Comparison of ENCODE assay signal across 17 cellular contexts in genomic region chr12:130752692-130753230, GRCh38. TPM values are rescaled to one million over a fixed set of nuclear protein-coding genes. Genes with fewer than 3 reads are reported as not detected.
DNase-seq lines count a peak whose midpoint lies in the region; ATAC-seq and TF ChIP-seq lines count a peak whose summit lies in the region.
"Had no signal": no experiment of that assay in that cellular context is flagged by ENCODE, and none has a peak within 500 bp of the region (broad histone marks: within the 10 kb centered on the region; RNA-seq: fewer than 3 reads in every experiment).

No MANE protein-coding gene starts in this region.

- peaks cover 7% of the 10 kb centered on the region for H3K9me3 ChIP-seq in endodermal cell (ENCODE audit: control insufficient read depth, low read length)
- peaks cover 6% of the 10 kb centered on the region for H3K9me3 ChIP-seq in left ventricle myocardium inferior (replicated peaks)

- H3K27ac ChIP-seq in 22Rv1 (no peak overlapping the region), endodermal cell (ENCODE audit: low read depth, low read length) (no peak overlapping the region), left ventricle myocardium inferior (replicated peaks) (no peak overlapping the region)
- H3K27ac ChIP-seq: hepatocyte, RWPE1 had no signal

- intact Hi-C loops in left ventricle myocardium inferior (cut with micrococcal nuclease) = no loop called here

- no peaks in the 10 kb centered on the region for H3K9me3 Mint-ChIP-seq in endodermal cell

- DNase-seq in DMS53 (lab: John Stamatoyannopoulos, UW) = peak; percentile 80
- DNase-seq in NCI-H524 (lab: John Stamatoyannopoulos, UW) = peak; percentile 34 to 73
- peak; percentile 84 for DNase-seq in endodermal cell
- no peak for DNase-seq in left ventricle myocardium inferior
- no peak for DNase-seq in MV-4-11 (lab: John Stamatoyannopoulos, UW)
- DNase-seq in RKO (ENCODE audit: low spot score) = no peak
- DNase-seq: activated B cell treated with CpG ODN at 0.5 μM for 24 hours; caudate nucleus; left colon; NCI-H510A treated with DMSO at 0.1 percent for 48 hours; stimulated activated CD4-positive, alpha-beta T cell treated with anti-CD3 and anti-CD28 coated beads, Interleukin-4, amount 100 ng/mL, for 4 hours had no signal

- H3K27me3 Mint-ChIP-seq in endodermal cell (ENCODE audit: insufficient read depth) = no peaks in the 10 kb centered on the region

- H3K4me3 ChIP-seq in endodermal cell (ENCODE audit: low read length) (no peak overlapping the region), left ventricle myocardium inferior (no peak overlapping the region)
- H3K4me3 ChIP-seq: hepatocyte had no signal

- ATAC-seq in GM18517 (IDR thresholded peaks at IDR 0.05; ENCODE audit: unreplicated experiment) = no peak
- ATAC-seq: left colon had no signal

- no peak overlapping the region for H3K27ac Mint-ChIP-seq in endodermal cell
- H3K27ac Mint-ChIP-seq: activated B cell treated with CpG ODN at 0.5 μM for 24 hours; activated T-helper 1 cell treated with anti-CD3 and anti-CD28 coated beads, Interleukin-12 subunit alpha, Interleukin-12 subunit beta, Interleukin-2, Interleukin-4 antibody, amounts not matched to agents 30 ng/mL and 10 ng/mL and 1 ng/mL, durations not matched to agents 14 hours and 24 hours and 36 hours had no signal

- no peaks in the 10 kb centered on the region for H3K27me3 ChIP-seq in endodermal cell (ENCODE audit: control insufficient read depth, insufficient read depth, low read length, poor library complexity, severe bottlenecking)
- H3K27me3 ChIP-seq in left ventricle myocardium inferior (ENCODE audit: low read depth) = peaks cover 70% of the 10 kb centered on the region
- H3K27me3 ChIP-seq: hepatocyte had no signal

- H3K36me3 Mint-ChIP-seq in endodermal cell (ENCODE audit: low read depth) = no peaks in the 10 kb centered on the region

- WGBS in endodermal cell (ENCODE audit: insufficient coverage in 1 of 2, insufficient read length in 1 of 2), 2 experiments = 57 to 78% methylated on average over 15 to 20 of the region's 20 CpGs

- no peak overlapping the region for H3K9ac ChIP-seq in endodermal cell (ENCODE audit: extremely low read depth, low read length, poor library complexity, severe bottlenecking)

- H3K4me1 Mint-ChIP-seq in endodermal cell = peaks cover 8% of the 10 kb centered on the region

- no peaks in the 10 kb centered on the region for H3K4me1 ChIP-seq in endodermal cell (ENCODE audit: control insufficient read depth, insufficient read depth, low read length)
- peaks cover 3% of the 10 kb centered on the region for H3K4me1 ChIP-seq in left ventricle myocardium inferior

- H3K36me3 ChIP-seq in endodermal cell (ENCODE audit: control insufficient read depth, insufficient read depth, low read length) (no peaks in the 10 kb centered on the region), left ventricle myocardium inferior (no peaks in the 10 kb centered on the region)

- no peak overlapping the region for H3K4me3 Mint-ChIP-seq in endodermal cell
- H3K4me3 Mint-ChIP-seq: activated B cell treated with CpG ODN at 0.5 μM for 24 hours; activated T-helper 1 cell treated with anti-CD3 and anti-CD28 coated beads, Interleukin-12 subunit alpha, Interleukin-12 subunit beta, Interleukin-2, Interleukin-4 antibody, amounts not matched to agents 30 ng/mL and 10 ng/mL and 1 ng/mL, durations not matched to agents 14 hours and 24 hours and 36 hours had no signal

- peak; percentile 44 for TF ChIP-seq CTCF in 22Rv1 (IDR thresholded peaks at IDR 0.05)
- peak; percentile 67 for TF ChIP-seq CTCF in endodermal cell (conservative IDR thresholded peaks at IDR 0.05)
- no peak for TF ChIP-seq CTCF in left ventricle myocardium inferior (IDR thresholded peaks at IDR 0.05; ENCODE audit: borderline replicate concordance)

RNA-seq across cellular contexts. Expression of gene RIMBP2, which starts 36.7 kb away (rescaled TPM):
- total RNA-seq in endodermal cell = 1 to 10 TPM in 1 of 2 donors, under 1 TPM in 1; 0.13 to 3.4 TPM
- 8.4 TPM for polyA plus RNA-seq in endodermal cell (2013, experiment 1 of 2)
- polyA plus RNA-seq in endodermal cell (2013, experiment 2 of 2) = 11.0 TPM
- not detected for total RNA-seq in left ventricle myocardium inferior
- total RNA-seq: activated B cell treated with CpG ODN at 0.5 μM for 24 hours; activated T-helper 1 cell treated with anti-CD3 and anti-CD28 coated beads, Interleukin-12 subunit alpha, Interleukin-12 subunit beta, Interleukin-2, Interleukin-4 antibody, amounts not matched to agents 30 ng/mL and 10 ng/mL and 1 ng/mL, durations not matched to agents 14 hours and 24 hours and 36 hours; T-helper 1 cell treated with Interleukin-12 subunit alpha and Interleukin-12 subunit beta and Interleukin-4 antibody, amounts not matched to agents 30 ng/mL and 1 ng/mL, for 36 hours had no signal

Comparison
In these comparisons a context has a peak if more than half of its experiments do, and no peak if none do; other contexts are left out.
1. DNase-seq: peak in DMS53 (single experiment), NCI-H524 (2 of 2) and endodermal cell (single experiment); none in left ventricle myocardium inferior (single experiment), MV-4-11 (single experiment) and RKO (single experiment).